1 cellular context compared by ENCODE assay signal in genomic region chrX:18828832-18829404, GRCh38.
TF ChIP-seq lines count a peak whose summit lies in the region.

No MANE protein-coding gene starts in this region.

TF ChIP-seq in HEK293, 187 proteins besides CTCF, POLR2A, EP300 and RAD21 (continued from another document):
- no peak for TF ChIP-seq ZSCAN4 (tag by site-specific recombination; IDR thresholded peaks at IDR 0.05)
- TF ChIP-seq ZNF202 (tag by site-specific recombination; IDR thresholded peaks at IDR 0.05; ENCODE audit: borderline replicate concordance), result no peak
- TF ChIP-seq ZNF560 (tag by site-specific recombination; IDR thresholded peaks at IDR 0.05; ENCODE audit: borderline replicate concordance), result no peak
- no peak for TF ChIP-seq ZNF747 (tag by site-specific recombination; IDR thresholded peaks at IDR 0.05)
- TF ChIP-seq ZIC2 (tag by site-specific recombination; IDR thresholded peaks at IDR 0.05), result no peak
- peak; percentile 86; the same call in 1 of the 2 replicates for TF ChIP-seq TRIM28 (IDR thresholded peaks at IDR 0.05; ENCODE audit: borderline replicate concordance, low read length)
- TF ChIP-seq ZNF391 (tag by site-specific recombination; IDR thresholded peaks at IDR 0.05; ENCODE audit: borderline replicate concordance, low read depth), result no peak
- TF ChIP-seq SETDB1 (IDR thresholded peaks at IDR 0.05; ENCODE audit: insufficient read length, low read length), result peak; percentile 84
